Comparison of ENCODE assay signal across 1 cellular context in the genomic region with DNA sequence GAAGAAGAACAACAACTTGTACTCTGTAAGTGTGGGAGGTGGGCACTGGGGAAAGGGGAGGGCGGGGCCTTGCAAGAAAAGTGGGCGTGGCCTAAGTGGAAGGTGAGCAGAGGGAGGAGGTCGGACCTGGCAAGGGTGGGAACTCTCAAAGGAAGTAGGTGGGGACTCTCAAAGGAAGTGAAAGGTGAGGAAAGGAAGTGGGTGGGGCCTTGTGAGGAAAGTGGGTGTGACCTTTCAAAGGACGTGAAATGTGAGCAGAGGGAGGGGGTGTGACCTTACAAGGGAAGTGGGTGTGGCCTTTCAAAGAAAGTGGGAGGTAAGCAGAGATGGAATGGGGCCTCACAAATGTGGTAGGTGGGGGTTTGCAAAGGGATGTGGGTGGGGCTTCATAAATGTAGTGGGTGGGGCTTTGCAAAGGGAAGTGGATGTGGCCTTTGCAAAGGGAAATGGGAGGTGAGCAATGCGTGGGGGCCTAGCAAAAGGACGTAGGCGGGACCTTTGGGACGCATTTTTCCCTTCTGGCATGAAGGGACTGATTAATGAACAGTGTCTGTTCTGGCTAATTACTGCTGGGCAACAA.
A peak's percentile ranks its signal among the peaks of the same experiment; 100 is the strongest.
TF ChIP-seq lines count a peak whose summit lies in the region.

No MANE protein-coding gene starts in this region.

TF ChIP-seq in K562, 482 proteins besides CTCF, POLR2A, EP300 and RAD21 (continued from another document and continues in another):
- TF ChIP-seq, protein P1, sequence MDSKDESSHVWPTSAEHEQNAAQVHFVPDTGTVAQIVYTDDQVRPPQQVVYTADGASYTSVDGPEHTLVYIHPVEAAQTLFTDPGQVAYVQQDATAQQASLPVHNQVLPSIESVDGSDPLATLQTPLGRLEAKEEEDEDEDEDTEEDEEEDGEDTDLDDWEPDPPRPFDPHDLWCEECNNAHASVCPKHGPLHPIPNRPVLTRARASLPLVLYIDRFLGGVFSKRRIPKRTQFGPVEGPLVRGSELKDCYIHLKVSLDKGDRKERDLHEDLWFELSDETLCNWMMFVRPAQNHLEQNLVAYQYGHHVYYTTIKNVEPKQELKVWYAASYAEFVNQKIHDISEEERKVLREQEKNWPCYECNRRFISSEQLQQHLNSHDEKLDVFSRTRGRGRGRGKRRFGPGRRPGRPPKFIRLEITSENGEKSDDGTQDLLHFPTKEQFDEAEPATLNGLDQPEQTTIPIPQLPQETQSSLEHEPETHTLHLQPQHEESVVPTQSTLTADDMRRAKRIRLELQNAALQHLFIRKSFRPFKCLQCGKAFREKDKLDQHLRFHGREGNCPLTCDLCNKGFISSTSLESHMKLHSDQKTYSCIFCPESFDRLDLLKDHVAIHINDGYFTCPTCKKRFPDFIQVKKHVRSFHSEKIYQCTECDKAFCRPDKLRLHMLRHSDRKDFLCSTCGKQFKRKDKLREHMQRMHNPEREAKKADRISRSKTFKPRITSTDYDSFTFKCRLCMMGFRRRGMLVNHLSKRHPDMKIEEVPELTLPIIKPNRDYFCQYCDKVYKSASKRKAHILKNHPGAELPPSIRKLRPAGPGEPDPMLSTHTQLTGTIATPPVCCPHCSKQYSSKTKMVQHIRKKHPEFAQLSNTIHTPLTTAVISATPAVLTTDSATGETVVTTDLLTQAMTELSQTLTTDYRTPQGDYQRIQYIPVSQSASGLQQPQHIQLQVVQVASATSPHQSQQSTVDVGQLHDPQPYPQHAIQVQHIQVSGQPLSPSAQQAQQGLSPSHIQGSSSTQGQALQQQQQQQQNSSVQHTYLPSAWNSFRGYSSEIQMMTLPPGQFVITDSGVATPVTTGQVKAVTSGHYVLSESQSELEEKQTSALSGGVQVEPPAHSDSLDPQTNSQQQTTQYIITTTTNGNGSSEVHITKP (IDR thresholded peaks at IDR 0.05; ENCODE audit: partially characterized antibody), result peak; percentile 72
- TF ChIP-seq, protein P2, sequence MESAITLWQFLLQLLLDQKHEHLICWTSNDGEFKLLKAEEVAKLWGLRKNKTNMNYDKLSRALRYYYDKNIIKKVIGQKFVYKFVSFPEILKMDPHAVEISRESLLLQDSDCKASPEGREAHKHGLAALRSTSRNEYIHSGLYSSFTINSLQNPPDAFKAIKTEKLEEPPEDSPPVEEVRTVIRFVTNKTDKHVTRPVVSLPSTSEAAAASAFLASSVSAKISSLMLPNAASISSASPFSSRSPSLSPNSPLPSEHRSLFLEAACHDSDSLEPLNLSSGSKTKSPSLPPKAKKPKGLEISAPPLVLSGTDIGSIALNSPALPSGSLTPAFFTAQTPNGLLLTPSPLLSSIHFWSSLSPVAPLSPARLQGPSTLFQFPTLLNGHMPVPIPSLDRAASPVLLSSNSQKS (CRISPR knock-in tag; IDR thresholded peaks at IDR 0.05), result no peak
- no peak for TF ChIP-seq ZNF24 (IDR thresholded peaks at IDR 0.05)
- TF ChIP-seq, protein P3, sequence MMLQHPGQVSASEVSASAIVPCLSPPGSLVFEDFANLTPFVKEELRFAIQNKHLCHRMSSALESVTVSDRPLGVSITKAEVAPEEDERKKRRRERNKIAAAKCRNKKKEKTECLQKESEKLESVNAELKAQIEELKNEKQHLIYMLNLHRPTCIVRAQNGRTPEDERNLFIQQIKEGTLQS (IDR thresholded peaks at IDR 0.05), result no peak
- TF ChIP-seq, protein P3 (CRISPR knock-in tag; conservative IDR thresholded peaks at IDR 0.05), result no peak
- TF ChIP-seq ARID1B (IDR thresholded peaks at IDR 0.05), result 0 out of 2 replicates have a peak, but pooled peaks have one; percentile 29
- TF ChIP-seq, protein P4, sequence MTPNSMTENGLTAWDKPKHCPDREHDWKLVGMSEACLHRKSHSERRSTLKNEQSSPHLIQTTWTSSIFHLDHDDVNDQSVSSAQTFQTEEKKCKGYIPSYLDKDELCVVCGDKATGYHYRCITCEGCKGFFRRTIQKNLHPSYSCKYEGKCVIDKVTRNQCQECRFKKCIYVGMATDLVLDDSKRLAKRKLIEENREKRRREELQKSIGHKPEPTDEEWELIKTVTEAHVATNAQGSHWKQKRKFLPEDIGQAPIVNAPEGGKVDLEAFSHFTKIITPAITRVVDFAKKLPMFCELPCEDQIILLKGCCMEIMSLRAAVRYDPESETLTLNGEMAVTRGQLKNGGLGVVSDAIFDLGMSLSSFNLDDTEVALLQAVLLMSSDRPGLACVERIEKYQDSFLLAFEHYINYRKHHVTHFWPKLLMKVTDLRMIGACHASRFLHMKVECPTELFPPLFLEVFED (CRISPR knock-in tag; conservative IDR thresholded peaks at IDR 0.05), result no peak
- peak in 1 of 2 experiments; percentile 45; a peak in 1 of 4 replicates for TF ChIP-seq MAZ (CRISPR knock-in tag; conservative IDR thresholded peaks at IDR 0.05 in 1 of 2, IDR thresholded peaks at IDR 0.05 in 1 of 2)
- TF ChIP-seq, protein P5, sequence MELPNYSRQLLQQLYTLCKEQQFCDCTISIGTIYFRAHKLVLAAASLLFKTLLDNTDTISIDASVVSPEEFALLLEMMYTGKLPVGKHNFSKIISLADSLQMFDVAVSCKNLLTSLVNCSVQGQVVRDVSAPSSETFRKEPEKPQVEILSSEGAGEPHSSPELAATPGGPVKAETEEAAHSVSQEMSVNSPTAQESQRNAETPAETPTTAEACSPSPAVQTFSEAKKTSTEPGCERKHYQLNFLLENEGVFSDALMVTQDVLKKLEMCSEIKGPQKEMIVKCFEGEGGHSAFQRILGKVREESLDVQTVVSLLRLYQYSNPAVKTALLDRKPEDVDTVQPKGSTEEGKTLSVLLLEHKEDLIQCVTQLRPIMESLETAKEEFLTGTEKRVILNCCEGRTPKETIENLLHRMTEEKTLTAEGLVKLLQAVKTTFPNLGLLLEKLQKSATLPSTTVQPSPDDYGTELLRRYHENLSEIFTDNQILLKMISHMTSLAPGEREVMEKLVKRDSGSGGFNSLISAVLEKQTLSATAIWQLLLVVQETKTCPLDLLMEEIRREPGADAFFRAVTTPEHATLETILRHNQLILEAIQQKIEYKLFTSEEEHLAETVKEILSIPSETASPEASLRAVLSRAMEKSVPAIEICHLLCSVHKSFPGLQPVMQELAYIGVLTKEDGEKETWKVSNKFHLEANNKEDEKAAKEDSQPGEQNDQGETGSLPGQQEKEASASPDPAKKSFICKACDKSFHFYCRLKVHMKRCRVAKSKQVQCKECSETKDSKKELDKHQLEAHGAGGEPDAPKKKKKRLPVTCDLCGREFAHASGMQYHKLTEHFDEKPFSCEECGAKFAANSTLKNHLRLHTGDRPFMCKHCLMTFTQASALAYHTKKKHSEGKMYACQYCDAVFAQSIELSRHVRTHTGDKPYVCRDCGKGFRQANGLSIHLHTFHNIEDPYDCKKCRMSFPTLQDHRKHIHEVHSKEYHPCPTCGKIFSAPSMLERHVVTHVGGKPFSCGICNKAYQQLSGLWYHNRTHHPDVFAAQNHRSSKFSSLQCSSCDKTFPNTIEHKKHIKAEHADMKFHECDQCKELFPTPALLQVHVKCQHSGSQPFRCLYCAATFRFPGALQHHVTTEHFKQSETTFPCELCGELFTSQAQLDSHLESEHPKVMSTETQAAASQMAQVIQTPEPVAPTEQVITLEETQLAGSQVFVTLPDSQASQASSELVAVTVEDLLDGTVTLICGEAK (IDR thresholded peaks at IDR 0.05), result peak; percentile 88
- TF ChIP-seq, protein P5 (CRISPR knock-in tag; IDR thresholded peaks at IDR 0.05), result no peak
- no peak for TF ChIP-seq ZNF184 (CRISPR knock-in tag; IDR thresholded peaks at IDR 0.05)
- TF ChIP-seq U2AF2 (optimal IDR thresholded peaks at IDR 0.05; ENCODE audit: low read depth, low read length), result no peak
- TF ChIP-seq ZFX (CRISPR knock-in tag; IDR thresholded peaks at IDR 0.05), result 0 out of 2 replicates have a peak, but pooled peaks have one; percentile 15
- no peak for TF ChIP-seq TCF7 (IDR thresholded peaks at IDR 0.05; ENCODE audit: borderline replicate concordance)
- TF ChIP-seq EHMT2 (IDR thresholded peaks at IDR 0.05), result peak; percentile 5; the same call in 1 of the 2 replicates
- TF ChIP-seq, protein P6, sequence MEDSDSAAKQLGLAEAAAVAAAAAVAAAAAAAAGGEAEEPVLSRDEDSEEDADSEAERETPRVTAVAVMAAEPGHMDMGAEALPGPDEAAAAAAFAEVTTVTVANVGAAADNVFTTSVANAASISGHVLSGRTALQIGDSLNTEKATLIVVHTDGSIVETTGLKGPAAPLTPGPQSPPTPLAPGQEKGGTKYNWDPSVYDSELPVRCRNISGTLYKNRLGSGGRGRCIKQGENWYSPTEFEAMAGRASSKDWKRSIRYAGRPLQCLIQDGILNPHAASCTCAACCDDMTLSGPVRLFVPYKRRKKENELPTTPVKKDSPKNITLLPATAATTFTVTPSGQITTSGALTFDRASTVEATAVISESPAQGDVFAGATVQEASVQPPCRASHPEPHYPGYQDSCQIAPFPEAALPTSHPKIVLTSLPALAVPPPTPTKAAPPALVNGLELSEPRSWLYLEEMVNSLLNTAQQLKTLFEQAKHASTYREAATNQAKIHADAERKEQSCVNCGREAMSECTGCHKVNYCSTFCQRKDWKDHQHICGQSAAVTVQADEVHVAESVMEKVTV (CRISPR knock-in tag; IDR thresholded peaks at IDR 0.05), result no peak
- no peak for TF ChIP-seq MYNN (IDR thresholded peaks at IDR 0.05)
- TF ChIP-seq MYNN (CRISPR knock-in tag; IDR thresholded peaks at IDR 0.05), result no peak
- TF ChIP-seq, protein P7, sequence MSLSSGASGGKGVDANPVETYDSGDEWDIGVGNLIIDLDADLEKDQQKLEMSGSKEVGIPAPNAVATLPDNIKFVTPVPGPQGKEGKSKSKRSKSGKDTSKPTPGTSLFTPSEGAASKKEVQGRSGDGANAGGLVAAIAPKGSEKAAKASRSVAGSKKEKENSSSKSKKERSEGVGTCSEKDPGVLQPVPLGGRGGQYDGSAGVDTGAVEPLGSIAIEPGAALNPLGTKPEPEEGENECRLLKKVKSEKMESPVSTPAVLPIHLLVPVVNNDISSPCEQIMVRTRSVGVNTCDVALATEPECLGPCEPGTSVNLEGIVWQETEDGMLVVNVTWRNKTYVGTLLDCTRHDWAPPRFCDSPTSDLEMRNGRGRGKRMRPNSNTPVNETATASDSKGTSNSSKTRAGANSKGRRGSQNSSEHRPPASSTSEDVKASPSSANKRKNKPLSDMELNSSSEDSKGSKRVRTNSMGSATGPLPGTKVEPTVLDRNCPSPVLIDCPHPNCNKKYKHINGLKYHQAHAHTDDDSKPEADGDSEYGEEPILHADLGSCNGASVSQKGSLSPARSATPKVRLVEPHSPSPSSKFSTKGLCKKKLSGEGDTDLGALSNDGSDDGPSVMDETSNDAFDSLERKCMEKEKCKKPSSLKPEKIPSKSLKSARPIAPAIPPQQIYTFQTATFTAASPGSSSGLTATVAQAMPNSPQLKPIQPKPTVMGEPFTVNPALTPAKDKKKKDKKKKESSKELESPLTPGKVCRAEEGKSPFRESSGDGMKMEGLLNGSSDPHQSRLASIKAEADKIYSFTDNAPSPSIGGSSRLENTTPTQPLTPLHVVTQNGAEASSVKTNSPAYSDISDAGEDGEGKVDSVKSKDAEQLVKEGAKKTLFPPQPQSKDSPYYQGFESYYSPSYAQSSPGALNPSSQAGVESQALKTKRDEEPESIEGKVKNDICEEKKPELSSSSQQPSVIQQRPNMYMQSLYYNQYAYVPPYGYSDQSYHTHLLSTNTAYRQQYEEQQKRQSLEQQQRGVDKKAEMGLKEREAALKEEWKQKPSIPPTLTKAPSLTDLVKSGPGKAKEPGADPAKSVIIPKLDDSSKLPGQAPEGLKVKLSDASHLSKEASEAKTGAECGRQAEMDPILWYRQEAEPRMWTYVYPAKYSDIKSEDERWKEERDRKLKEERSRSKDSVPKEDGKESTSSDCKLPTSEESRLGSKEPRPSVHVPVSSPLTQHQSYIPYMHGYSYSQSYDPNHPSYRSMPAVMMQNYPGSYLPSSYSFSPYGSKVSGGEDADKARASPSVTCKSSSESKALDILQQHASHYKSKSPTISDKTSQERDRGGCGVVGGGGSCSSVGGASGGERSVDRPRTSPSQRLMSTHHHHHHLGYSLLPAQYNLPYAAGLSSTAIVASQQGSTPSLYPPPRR (CRISPR knock-in tag; IDR thresholded peaks at IDR 0.05; ENCODE audit: borderline replicate concordance), result no peak
- TF ChIP-seq, protein P8, sequence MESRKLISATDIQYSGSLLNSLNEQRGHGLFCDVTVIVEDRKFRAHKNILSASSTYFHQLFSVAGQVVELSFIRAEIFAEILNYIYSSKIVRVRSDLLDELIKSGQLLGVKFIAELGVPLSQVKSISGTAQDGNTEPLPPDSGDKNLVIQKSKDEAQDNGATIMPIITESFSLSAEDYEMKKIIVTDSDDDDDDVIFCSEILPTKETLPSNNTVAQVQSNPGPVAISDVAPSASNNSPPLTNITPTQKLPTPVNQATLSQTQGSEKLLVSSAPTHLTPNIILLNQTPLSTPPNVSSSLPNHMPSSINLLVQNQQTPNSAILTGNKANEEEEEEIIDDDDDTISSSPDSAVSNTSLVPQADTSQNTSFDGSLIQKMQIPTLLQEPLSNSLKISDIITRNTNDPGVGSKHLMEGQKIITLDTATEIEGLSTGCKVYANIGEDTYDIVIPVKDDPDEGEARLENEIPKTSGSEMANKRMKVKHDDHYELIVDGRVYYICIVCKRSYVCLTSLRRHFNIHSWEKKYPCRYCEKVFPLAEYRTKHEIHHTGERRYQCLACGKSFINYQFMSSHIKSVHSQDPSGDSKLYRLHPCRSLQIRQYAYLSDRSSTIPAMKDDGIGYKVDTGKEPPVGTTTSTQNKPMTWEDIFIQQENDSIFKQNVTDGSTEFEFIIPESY (CRISPR knock-in tag; IDR thresholded peaks at IDR 0.05), result no peak
- no peak for TF ChIP-seq ETV5 (CRISPR knock-in tag; IDR thresholded peaks at IDR 0.05; ENCODE audit: low read depth)
- TF ChIP-seq ESRRA (IDR thresholded peaks at IDR 0.05; ENCODE audit: borderline replicate concordance, low read depth), result 0 out of 2 replicates have a peak, but pooled peaks have one; percentile 46
